18 cellular contexts compared by ENCODE assay signal in genomic region chr15:67550522-67550921, GRCh38. TPM values are rescaled to one million over a fixed set of nuclear protein-coding genes. Genes with fewer than 3 reads are reported as not detected.
DNase-seq lines count a peak whose midpoint lies in the region; ATAC-seq and TF ChIP-seq lines count a peak whose summit lies in the region.
"Had no signal": no experiment of that assay in that cellular context is flagged by ENCODE, and none has a peak within 500 bp of the region (broad histone marks: within the 10 kb centered on the region; RNA-seq: fewer than 3 reads in every experiment).

No MANE protein-coding gene starts in this region.

- peak overlapping the region; percentile 16 to 60 (median 43) for H3K27ac ChIP-seq in gastrocnemius medialis
- H3K27ac ChIP-seq: pancreas, thyroid gland had no signal

- H3K27me3 Mint-ChIP-seq in activated CD4-positive, alpha-beta T cell treated with anti-CD3 and anti-CD28 coated beads, Interleukin-2, amount 10 ng/mL, durations not matched to agents 24 days and 14 days, result no peaks in the 10 kb centered on the region
- H3K27me3 Mint-ChIP-seq: activated CD8-positive, alpha-beta memory T cell treated with anti-CD3 and anti-CD28 coated beads, Interleukin-2, amount 10 ng/mL, durations not matched to agents 7 days and 5 days; CD4-positive, CD25-positive, alpha-beta regulatory T cell had no signal

- H3K36me3 Mint-ChIP-seq in activated CD4-positive, alpha-beta T cell treated with anti-CD3 and anti-CD28 coated beads, Interleukin-2, amount 10 ng/mL, durations not matched to agents 24 days and 14 days (ENCODE audit: low read depth), result peaks cover 31% of the 10 kb centered on the region

- no peak overlapping the region for H3K4me3 ChIP-seq in gastrocnemius medialis
- H3K4me3 ChIP-seq: pancreas, thyroid gland had no signal

- H3K4me1 ChIP-seq in gastrocnemius medialis, result peaks cover 9 to 30% of the 10 kb centered on the region in 2 donors
- H3K4me1 ChIP-seq: thyroid gland had no signal

- H3K9me3 ChIP-seq in gastrocnemius medialis, result no peaks in the 10 kb centered on the region
- H3K9me3 ChIP-seq: pancreas, thyroid gland had no signal

- H3K27me3 ChIP-seq in gastrocnemius medialis, result no peaks in the 10 kb centered on the region
- H3K27me3 ChIP-seq: pancreas, thyroid gland had no signal

- no peak for TF ChIP-seq CTCF in gastrocnemius medialis (IDR thresholded peaks at IDR 0.05 in 4 of 5, conservative IDR thresholded peaks at IDR 0.05 in 1 of 5)

- DNase-seq in H4 (ENCODE audit: low spot score), result peak; percentile 29
- peak; percentile 45 for DNase-seq in RKO (ENCODE audit: low spot score)
- peak; percentile 58 to 79 for DNase-seq in erythroblast (lab: John Stamatoyannopoulos, UW)
- DNase-seq in gastrocnemius medialis, result peak in 1 of 2 donors; percentile 56
- no peak for DNase-seq in sciatic nerve (ENCODE audit: low spot score)
- DNase-seq in iPS-NIHi7 (ENCODE audit: extremely low spot score), result no peak
- DNase-seq in activated CD4-positive, alpha-beta T cell treated with anti-CD3 and anti-CD28 coated beads, Interleukin-2, amount 10 ng/mL, durations not matched to agents 24 days and 14 days, result no peak
- DNase-seq: activated CD8-positive, alpha-beta memory T cell treated with anti-CD3 and anti-CD28 coated beads, Interleukin-2, amount 10 ng/mL, durations not matched to agents 7 days and 5 days; activated gamma-delta T cell treated with Interleukin-2 at 50 U/mL for 16 hours; CD4-positive, CD25-positive, alpha-beta regulatory T cell; effector CD4-positive, alpha-beta T cell; NCI-H1417; NCI-H226; pancreas; stimulated activated CD4-positive, alpha-beta T cell treated with anti-CD3 and anti-CD28 coated beads, Interleukin-15, amount 100 ng/mL, for 24 hours; thyroid gland had no signal

- intact Hi-C loops in gastrocnemius medialis (cut with DNase I; ENCODE audit: low total_unique reads) (no loop called here), sciatic nerve (cut with DNase I) (no loop called here)
- intact Hi-C loops in activated CD4-positive, alpha-beta T cell treated with anti-CD3 and anti-CD28 coated beads, Interleukin-2, amount 10 ng/mL, durations not matched to agents 24 days and 14 days (cut with micrococcal nuclease), result no loop called here

- H3K4me1 Mint-ChIP-seq in activated CD4-positive, alpha-beta T cell treated with anti-CD3 and anti-CD28 coated beads, Interleukin-2, amount 10 ng/mL, durations not matched to agents 24 days and 14 days, result peaks cover 5% of the 10 kb centered on the region
- H3K4me1 Mint-ChIP-seq: activated CD8-positive, alpha-beta memory T cell treated with anti-CD3 and anti-CD28 coated beads, Interleukin-2, amount 10 ng/mL, durations not matched to agents 7 days and 5 days had no signal

- H3K9me3 Mint-ChIP-seq in activated CD4-positive, alpha-beta T cell treated with anti-CD3 and anti-CD28 coated beads, Interleukin-2, amount 10 ng/mL, durations not matched to agents 24 days and 14 days, result no peaks in the 10 kb centered on the region
- H3K9me3 Mint-ChIP-seq: CD4-positive, CD25-positive, alpha-beta regulatory T cell; mesothelial cell of epicardium; WTC11 had no signal

- peaks cover 0 to 8% of the 10 kb centered on the region in 2 donors for H3K36me3 ChIP-seq in gastrocnemius medialis
- H3K36me3 ChIP-seq: thyroid gland had no signal

- in situ Hi-C loops in gastrocnemius medialis (cut with MboI; ENCODE audit: low sequenced_read_pairs in 4 of 4), result no loop called here

- no peak overlapping the region for H3K4me3 Mint-ChIP-seq in activated CD4-positive, alpha-beta T cell treated with anti-CD3 and anti-CD28 coated beads, Interleukin-2, amount 10 ng/mL, durations not matched to agents 24 days and 14 days
- H3K4me3 Mint-ChIP-seq: activated CD8-positive, alpha-beta memory T cell treated with anti-CD3 and anti-CD28 coated beads, Interleukin-2, amount 10 ng/mL, durations not matched to agents 7 days and 5 days; CD4-positive, CD25-positive, alpha-beta regulatory T cell; mesothelial cell of epicardium; WTC11 had no signal

- ATAC-seq in gastrocnemius medialis (peak; percentile 78 to 95), sciatic nerve (no peak)
- ATAC-seq: activated CD8-positive, alpha-beta memory T cell treated with anti-CD3 and anti-CD28 coated beads, Interleukin-2, amount 10 ng/mL, durations not matched to agents 7 days and 5 days; pancreas; WTC11 had no signal

- TF ChIP-seq POLR2A in erythroblast (IDR thresholded peaks at IDR 0.05; ENCODE audit: low read length) (no peak), gastrocnemius medialis (IDR thresholded peaks at IDR 0.05) (no peak)

- H3K27ac Mint-ChIP-seq in activated CD4-positive, alpha-beta T cell treated with anti-CD3 and anti-CD28 coated beads, Interleukin-2, amount 10 ng/mL, durations not matched to agents 24 days and 14 days, result no peak overlapping the region
- H3K27ac Mint-ChIP-seq: activated CD8-positive, alpha-beta memory T cell treated with anti-CD3 and anti-CD28 coated beads, Interleukin-2, amount 10 ng/mL, durations not matched to agents 7 days and 5 days; CD4-positive, CD25-positive, alpha-beta regulatory T cell; mesothelial cell of epicardium; WTC11 had no signal

RNA-seq across cellular contexts. Expression of gene MAP2K5, which starts 8.0 kb away (rescaled TPM):
- total RNA-seq in H4 (2014; rRNA removed; shearing (Covaris generic)), result 6.6 and 9.4 TPM in 2 replicates
- total RNA-seq in gastrocnemius medialis, result 1 to 10 TPM; 5.9 to 6.8 (median 6.4) TPM
- 25.2 TPM for total RNA-seq in sciatic nerve
- 21.0 and 25.1 TPM in 2 replicates for total RNA-seq in activated CD4-positive, alpha-beta T cell treated with anti-CD3 and anti-CD28 coated beads, Interleukin-2, amount 10 ng/mL, durations not matched to agents 24 days and 14 days

RNA-seq across cellular contexts. Expression of gene C15orf61, which starts 29.6 kb away (rescaled TPM):
- 2.4 and 2.5 TPM in 2 replicates for total RNA-seq in H4 (2014; rRNA removed; shearing (Covaris generic))
- total RNA-seq in gastrocnemius medialis (10 to 100 TPM; 10.2 to 25.9 (median 15.8) TPM), sciatic nerve (4.9 TPM)
- 4.7 and 7.3 TPM in 2 replicates for total RNA-seq in activated CD4-positive, alpha-beta T cell treated with anti-CD3 and anti-CD28 coated beads, Interleukin-2, amount 10 ng/mL, durations not matched to agents 24 days and 14 days

Comparison
In these comparisons a context has a peak if more than half of its experiments do, and no peak if none do; other contexts are left out.
1. DNase-seq: peak in H4 (single experiment), RKO (single experiment) and erythroblast (2 of 2); none in sciatic nerve (single experiment), iPS-NIHi7 (single experiment) and activated CD4-positive, alpha-beta T cell treated with anti-CD3 and anti-CD28 coated beads, Interleukin-2, amount 10 ng/mL, durations not matched to agents 24 days and 14 days (single experiment).